Comparison of ENCODE assay signal across 8 cellular contexts in the genomic region with DNA sequence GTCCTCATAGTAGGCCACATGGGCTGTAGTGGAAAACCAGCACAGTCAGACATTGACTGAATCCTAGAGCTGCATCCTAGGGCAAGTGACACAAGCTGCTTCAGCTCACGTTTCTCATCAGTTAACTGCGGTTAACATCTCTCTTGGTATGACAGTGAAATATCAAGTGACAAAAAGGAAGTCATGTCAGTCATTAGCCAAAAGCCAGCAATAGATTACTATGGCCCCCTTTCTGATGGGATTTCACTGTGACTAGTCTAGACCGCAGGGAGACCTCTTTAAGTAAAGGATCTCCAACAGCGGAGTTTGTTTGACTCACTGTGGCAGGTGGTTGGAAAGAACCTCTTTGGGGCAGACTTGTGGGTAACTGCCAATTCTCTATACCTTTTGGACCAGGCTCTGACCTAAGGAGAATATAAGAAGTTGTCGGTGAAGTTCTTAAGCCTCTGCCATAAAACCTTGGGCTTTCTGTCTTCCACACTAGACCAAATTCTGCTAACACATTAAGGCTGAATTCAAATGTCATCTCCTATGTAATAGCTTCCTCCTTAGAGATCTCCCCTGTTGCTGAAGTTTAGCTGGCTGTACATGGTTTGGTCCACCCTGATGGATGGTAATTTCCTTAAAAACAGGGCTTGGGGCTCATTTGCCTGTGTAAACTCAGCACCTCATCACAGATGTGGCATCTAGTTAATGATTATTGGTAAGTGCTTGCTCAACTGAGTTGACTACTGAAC.
A peak's percentile ranks its signal among the peaks of the same experiment; 100 is the strongest.
DNase-seq lines count a peak whose midpoint lies in the region; ATAC-seq, FAIRE-seq and TF ChIP-seq lines count a peak whose summit lies in the region.

No MANE protein-coding gene starts in this region.

- H4K20me1 ChIP-seq in HepG2 (ENCODE audit: insufficient read depth, low read length), result no peaks in the 10 kb centered on the region
- no peaks in the 10 kb centered on the region for H4K20me1 ChIP-seq in PC-3 (ENCODE audit: low read length)

- H3K4me3 ChIP-seq in HepG2 (replicated peaks in 1 of 3; ENCODE audit: insufficient read depth in 1 of 3, low read depth in 2 of 3, low read length in 3 of 3) (no peak overlapping the region), PC-3 (ENCODE audit: low read length) (no peak overlapping the region), aorta (ENCODE audit: low read length in 2 of 2) (no peak overlapping the region)

- TF ChIP-seq RAD21 in HepG2 (CRISPR knock-in tag; IDR thresholded peaks at IDR 0.05), result no peak

- H3K9me3 ChIP-seq in HepG2 (ENCODE audit: low read length) (no peaks in the 10 kb centered on the region), PC-3 (ENCODE audit: low read length) (no peaks in the 10 kb centered on the region), aorta (ENCODE audit: control insufficient read depth, low read length) (no peaks in the 10 kb centered on the region)

- in situ Hi-C loops in HepG2 (cut with HindIII; ENCODE audit: extremely low pct_ligation_motif_present, low pct_unique_long_range_greater_than_20kb), result no loop called here

- H3K27me3 ChIP-seq in HepG2 (ENCODE audit: control insufficient read depth in 1 of 2, insufficient read depth in 2 of 2, low read length in 2 of 2), result no peaks in the 10 kb centered on the region
- H3K27me3 ChIP-seq in PC-3 (ENCODE audit: low read length), result no peaks in the 10 kb centered on the region
- H3K27me3 ChIP-seq in aorta (ENCODE audit: control insufficient read depth in 1 of 2, insufficient read depth in 2 of 2, low read length in 1 of 2), result no peaks in the 10 kb centered on the region

- ATAC-seq in GM18505 (IDR thresholded peaks at IDR 0.05; ENCODE audit: unreplicated experiment) (peak; percentile 67), GM21390 (IDR thresholded peaks at IDR 0.05; ENCODE audit: unreplicated experiment) (peak; percentile 59), HG03558 (IDR thresholded peaks at IDR 0.05; ENCODE audit: extremely low read depth, unreplicated experiment) (peak; percentile 54), HepG2 (peak; percentile 54), PC-3 (no peak), aorta (ENCODE audit: low FRiP score) (no peak)

- FAIRE-seq in HepG2 (lab: Jason Lieb, UNC), result no peak

- intact Hi-C loops in HepG2 (cut with micrococcal nuclease; ENCODE audit: unreplicated experiment), result no loop called here
- intact Hi-C loops in PC-3 (cut with micrococcal nuclease), result no loop called here
- intact Hi-C loops in aorta (cut with DNase I), result no loop called here

- BruUV-seq in HepG2 (replicated peaks; lab: Mats Ljungman, UMichigan), result no TSS peak
- BruUV-seq in PC-3 (replicated peaks; lab: Mats Ljungman, UMichigan), result no TSS peak

- DNase-seq in HepG2 (ENCODE audit: low spot score) (peak; percentile 35), RPMI8226 (no peak), PC-3 (no peak), aorta (no peak), NCI-H510A treated with DMSO at 0.1 percent for 48 hours (lab: John Stamatoyannopoulos, UW) (no peak)

- H3K4me1 ChIP-seq in HepG2 (ENCODE audit: insufficient read depth, low read length), result peaks cover 74% of the 10 kb centered on the region
- peaks cover 39% of the 10 kb centered on the region for H3K4me1 ChIP-seq in PC-3 (ENCODE audit: insufficient read depth, low read length)
- peaks cover 0 to 2% of the 10 kb centered on the region in 2 donors for H3K4me1 ChIP-seq in aorta (ENCODE audit: control insufficient read depth in 1 of 2, insufficient read depth in 2 of 2, low read length in 2 of 2)

- peak overlapping the region; percentile 9; the same call in 1 of the 2 replicates for H3K4me2 ChIP-seq in HepG2 (ENCODE audit: low read depth, low read length)
- H3K4me2 ChIP-seq in PC-3 (ENCODE audit: low read length), result no peak overlapping the region

- POLR2A ChIA-PET in HepG2 (lab: Yijun Ruan, JAX) (no interaction called here), PC-3 (lab: Charles Lee; ENCODE audit: unreplicated experiment) (interaction anchor here (0.6 to 0.7 kb wide), 2 partner anchors 114 to 134 kb away, joined by 4 read pairs; no protein-coding TSS in a partner anchor)

- TF ChIP-seq CTCF in HepG2 (CRISPR knock-in tag; IDR thresholded peaks at IDR 0.05) (no peak), PC-3 (conservative IDR thresholded peaks at IDR 0.05; ENCODE audit: low read depth, low read length) (no peak)

- WGBS in HepG2 (ENCODE audit: low lambda C conversion rate), result 98% methylated on average over 5 of the region's 5 CpGs
- 95 to 96% methylated on average over 5 of the region's 5 CpGs for WGBS in aorta, 2 donors

- H3K9me2 ChIP-seq in PC-3 (replicated peaks; ENCODE audit: low read length), result no peaks in the 10 kb centered on the region

- H3K27ac ChIP-seq in HepG2 (ENCODE audit: extremely low read length, insufficient read depth, low read length) (no peak overlapping the region), PC-3 (ENCODE audit: low read length) (no peak overlapping the region), aorta (ENCODE audit: low read depth in 1 of 2, low read length in 2 of 2) (no peak overlapping the region)

- no peak overlapping the region for H2AFZ ChIP-seq in HepG2 (ENCODE audit: low read length)
- no peak overlapping the region for H2AFZ ChIP-seq in PC-3 (ENCODE audit: low read length)

- TF ChIP-seq EP300 in HepG2 (IDR thresholded peaks at IDR 0.05; ENCODE audit: low read depth in 2 of 2, low read length in 2 of 2) (no peak), HepG2 (CRISPR knock-in tag; IDR thresholded peaks at IDR 0.05; ENCODE audit: borderline replicate concordance) (no peak)

- CTCF ChIA-PET in HepG2 (lab: Yijun Ruan, JAX; ENCODE audit: low intra/inter-chr PET ratio, low total read pairs) (no interaction called here), PC-3 (lab: Charles Lee) (no interaction called here)

- H3K9ac ChIP-seq in HepG2 (ENCODE audit: insufficient read depth, low read depth, low read length) (no peak overlapping the region), PC-3 (ENCODE audit: low read length) (no peak overlapping the region)

- TF ChIP-seq POLR2A in GM18505 (IDR thresholded peaks at IDR 0.05; ENCODE audit: borderline replicate concordance, extremely low read depth, insufficient read depth, insufficient read length) (no peak), HepG2 (IDR thresholded peaks at IDR 0.05; ENCODE audit: insufficient read depth in 1 of 2, low read depth in 2 of 2, low read length in 2 of 2) (no peak)

- peaks cover 2% of the 10 kb centered on the region for H3K79me2 ChIP-seq in HepG2 (ENCODE audit: insufficient read depth, low read length)
- 0 out of 2 replicates have a peak, but pooled peaks cover 5% of the 10 kb centered on the region for H3K79me2 ChIP-seq in PC-3 (ENCODE audit: low read length)

- H3K36me3 ChIP-seq in HepG2 (replicated peaks in 1 of 2; ENCODE audit: control insufficient read depth in 1 of 2, insufficient read depth in 2 of 2, low read length in 2 of 2), result no peaks in the 10 kb centered on the region
- H3K36me3 ChIP-seq in PC-3 (ENCODE audit: low read depth, low read length), result no peaks in the 10 kb centered on the region
- peaks cover 0 to 3% of the 10 kb centered on the region in 2 donors for H3K36me3 ChIP-seq in aorta (ENCODE audit: control insufficient read depth in 1 of 2, insufficient read depth in 2 of 2, low read length in 1 of 2)

- H3F3A ChIP-seq in PC-3 (ENCODE audit: low read length, unreplicated experiment), result no peaks in the 10 kb centered on the region

TF ChIP-seq in HepG2, 621 proteins besides CTCF, POLR2A, EP300 and RAD21 (continues in another document):
- TF ChIP-seq ARID5B (CRISPR knock-in tag; IDR thresholded peaks at IDR 0.05) (peak; percentile 39; the same call in 1 of the 2 replicates), ZNF576 (CRISPR knock-in tag; IDR thresholded peaks at IDR 0.05) (no peak)

Comparison
In these comparisons a context has a peak if more than half of its experiments do, and no peak if none do; other contexts are left out.
1. ATAC-seq: peak in GM18505 (single experiment), GM21390 (single experiment), HG03558 (single experiment) and HepG2 (single experiment); none in PC-3 (single experiment) and aorta (single experiment).